ENCODE assay signal across 15 cellular contexts in genomic region chr9:89368550-89368949, GRCh38.
"Had no signal": no experiment of that assay in that cellular context is flagged by ENCODE, and none has a peak within 500 bp of the region (broad histone marks: within the 10 kb centered on the region; RNA-seq: fewer than 3 reads in every experiment).

No MANE protein-coding gene starts in this region.

- H3K27ac Mint-ChIP-seq: activated CD4-positive, alpha-beta memory T cell treated with anti-CD3 and anti-CD28 coated beads for 36 hours; dendritic cell treated with granulocyte-macrophage colony-stimulating factor and Interleukin-4, amounts not matched to agents 40 ng/mL and 50 ng/mL, for 4 days; memory B cell; stimulated activated memory B cell treated with anti-CD40 and anti-IgM and Interleukin-4, amounts not matched to agents 10 μg/mL and 1 μg/mL and 100 μg/mL, for 72 hours had no signal

- H3K9me3 Mint-ChIP-seq: activated CD4-positive, alpha-beta memory T cell treated with anti-CD3 and anti-CD28 coated beads for 36 hours; dendritic cell treated with granulocyte-macrophage colony-stimulating factor and Interleukin-4, amounts not matched to agents 40 ng/mL and 50 ng/mL, for 4 days; immature natural killer cell; memory B cell; stimulated activated memory B cell treated with anti-CD40 and anti-IgM and Interleukin-4, amounts not matched to agents 10 μg/mL and 1 μg/mL and 100 μg/mL, for 72 hours had no signal

- H3K36me3 ChIP-seq: breast epithelium had no signal

- H3K4me3 ChIP-seq: breast epithelium, esophagus squamous epithelium, smooth muscle cell had no signal

- H3K27me3 ChIP-seq: breast epithelium, esophagus squamous epithelium had no signal

- ATAC-seq: sciatic nerve; stimulated activated memory B cell treated with anti-CD40 and anti-IgM and Interleukin-4, amounts not matched to agents 10 μg/mL and 1 μg/mL and 100 μg/mL, for 72 hours had no signal

- H3K27me3 Mint-ChIP-seq: activated CD4-positive, alpha-beta memory T cell treated with anti-CD3 and anti-CD28 coated beads for 36 hours; dendritic cell treated with granulocyte-macrophage colony-stimulating factor and Interleukin-4, amounts not matched to agents 40 ng/mL and 50 ng/mL, for 4 days; memory B cell; stimulated activated memory B cell treated with anti-CD40 and anti-IgM and Interleukin-4, amounts not matched to agents 10 μg/mL and 1 μg/mL and 100 μg/mL, for 72 hours had no signal

- H3K9me3 ChIP-seq: breast epithelium, esophagus squamous epithelium had no signal

- H3K36me3 Mint-ChIP-seq: activated CD4-positive, alpha-beta memory T cell treated with anti-CD3 and anti-CD28 coated beads for 36 hours; immature natural killer cell; memory B cell; stimulated activated memory B cell treated with anti-CD40 and anti-IgM and Interleukin-4, amounts not matched to agents 10 μg/mL and 1 μg/mL and 100 μg/mL, for 72 hours had no signal

- H3K4me3 Mint-ChIP-seq: activated CD4-positive, alpha-beta memory T cell treated with anti-CD3 and anti-CD28 coated beads for 36 hours; dendritic cell treated with granulocyte-macrophage colony-stimulating factor and Interleukin-4, amounts not matched to agents 40 ng/mL and 50 ng/mL, for 4 days; immature natural killer cell; memory B cell; stimulated activated memory B cell treated with anti-CD40 and anti-IgM and Interleukin-4, amounts not matched to agents 10 μg/mL and 1 μg/mL and 100 μg/mL, for 72 hours had no signal

- DNase-seq: activated CD4-positive, alpha-beta memory T cell treated with anti-CD3 and anti-CD28 coated beads for 36 hours; activated gamma-delta T cell; effector memory CD4-positive, alpha-beta T cell; esophagus squamous epithelium; immature natural killer cell; stimulated activated CD4-positive, alpha-beta T cell treated with anti-CD3 and anti-CD28 coated beads, Interleukin-4, amount 100 ng/mL, for 4 hours; T-helper 1 cell; T1000 had no signal

- H3K27ac ChIP-seq: breast epithelium, esophagus squamous epithelium, parathyroid adenoma had no signal

- H3K4me1 ChIP-seq: breast epithelium, parathyroid adenoma had no signal
